8 cellular contexts compared by ENCODE assay signal in the genomic region with DNA sequence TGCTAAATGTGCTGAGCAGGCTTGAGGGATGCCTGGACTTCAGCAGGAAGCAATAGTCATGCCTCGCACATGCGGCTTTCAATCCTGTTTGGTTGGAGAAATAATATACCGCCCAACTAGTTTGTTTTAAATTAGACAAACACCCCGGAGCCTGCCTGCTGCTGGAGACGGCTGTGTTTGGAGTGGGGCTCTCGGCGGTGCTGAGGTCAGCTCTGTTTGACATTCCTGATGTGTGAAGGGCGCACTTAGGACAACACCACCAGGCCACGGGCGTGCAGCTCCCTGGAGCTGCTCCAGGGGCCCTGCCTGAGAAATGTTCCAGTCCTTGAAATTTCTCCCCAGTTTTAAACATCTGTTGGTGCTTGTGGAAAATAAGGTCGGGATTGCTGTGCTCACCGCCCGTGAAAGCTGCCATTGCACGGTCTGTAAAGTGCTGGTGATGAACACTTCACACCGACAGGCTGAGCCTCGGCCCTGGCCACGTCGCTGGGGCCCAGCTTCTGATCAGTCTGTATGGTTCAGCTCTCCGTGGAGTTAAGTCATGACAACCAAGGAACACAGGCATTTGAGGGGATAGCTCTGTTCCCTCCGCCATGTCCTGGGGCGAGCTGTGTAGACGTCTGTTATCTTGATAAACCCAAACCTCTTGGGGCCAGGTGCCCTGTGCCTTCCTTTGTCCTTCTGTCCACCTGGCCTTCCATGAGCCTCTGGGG.
DNase-seq lines count a peak whose midpoint lies in the region; ATAC-seq and TF ChIP-seq lines count a peak whose summit lies in the region.

No MANE protein-coding gene starts in this region.

- in situ Hi-C loops in GM23248 (cut with MboI): no loop called here

- peak overlapping the region; percentile 69 for H3K9ac ChIP-seq in GM23248

- H3K4me1 ChIP-seq in GM23248 (ENCODE audit: insufficient read depth) (peaks cover 41% of the 10 kb centered on the region), GM23338 (ENCODE audit: insufficient read depth) (no peaks in the 10 kb centered on the region)

- 19 to 20% methylated on average over 21 to 22 of the region's 22 CpGs for WGBS in GM23248 (ENCODE audit: low coverage in 1 of 2, low lambda C conversion rate in 2 of 2, missing lambda C conversion rate in 2 of 2), 2 experiments

- H3K27ac ChIP-seq in GM23248 (peak overlapping the region; percentile 88), skin epidermis (peak overlapping the region in 18 of 21 experiments; percentile 22 to 92 (median 74)), GM23338 (ENCODE audit: low read depth) (no peak overlapping the region)

- TF ChIP-seq CTCF in GM23338 (conservative IDR thresholded peaks at IDR 0.05; ENCODE audit: low read depth in 2 of 2): no peak

- no peak overlapping the region for H3K4me3 Mint-ChIP-seq in GM23338

- H3K9me2 ChIP-seq in GM23248 (ENCODE audit: insufficient read depth) (no peaks in the 10 kb centered on the region), GM23338 (ENCODE audit: insufficient read depth) (no peaks in the 10 kb centered on the region)

- H3K4me3 ChIP-seq in GM23248 (no peak overlapping the region), skin epidermis (no peak overlapping the region), GM23338 (no peak overlapping the region)

- ATAC-seq in GM23338: no peak
- no peak for ATAC-seq in HG03108 (IDR thresholded peaks at IDR 0.05; ENCODE audit: unreplicated experiment)

- H3K27me3 ChIP-seq in GM23248 (replicated peaks; ENCODE audit: insufficient read depth) (no peaks in the 10 kb centered on the region), GM23338 (ENCODE audit: insufficient read depth) (no peaks in the 10 kb centered on the region)

- H3K27ac Mint-ChIP-seq in GM23338: no peak overlapping the region

- H3K4me2 ChIP-seq in GM23248 (ENCODE audit: unreplicated experiment): peak overlapping the region; percentile 16
- no peak overlapping the region for H3K4me2 ChIP-seq in GM23338

- peaks cover 44% of the 10 kb centered on the region for H3F3A ChIP-seq in GM23248 (ENCODE audit: insufficient read depth)
- no peaks in the 10 kb centered on the region for H3F3A ChIP-seq in GM23338 (replicated peaks; ENCODE audit: low read depth)

- no peaks in the 10 kb centered on the region for H3K4me1 Mint-ChIP-seq in GM23338

- H3K9me3 ChIP-seq in GM23248 (ENCODE audit: low read depth): no peaks in the 10 kb centered on the region

- H3K36me3 ChIP-seq in GM23248 (ENCODE audit: low read depth) (no peaks in the 10 kb centered on the region), GM23338 (ENCODE audit: insufficient read depth) (no peaks in the 10 kb centered on the region)

- H3K79me2 ChIP-seq in GM23248 (ENCODE audit: insufficient read depth) (no peaks in the 10 kb centered on the region), GM23338 (replicated peaks; ENCODE audit: insufficient read depth) (no peaks in the 10 kb centered on the region)

- H3K27me3 Mint-ChIP-seq in GM23338 (ENCODE audit: insufficient read depth, low read depth, poor library complexity): peaks cover 2% of the 10 kb centered on the region

- H2AFZ ChIP-seq in GM23248 (peak overlapping the region; percentile 45; the same call in 1 of the 2 replicates), GM23338 (no peak overlapping the region)

- peaks cover 7% of the 10 kb centered on the region for H3K36me3 Mint-ChIP-seq in GM23338 (ENCODE audit: low read depth)

- H4K20me1 ChIP-seq in GM23248 (ENCODE audit: insufficient read depth): no peaks in the 10 kb centered on the region
- no peaks in the 10 kb centered on the region for H4K20me1 ChIP-seq in GM23338 (replicated peaks; ENCODE audit: insufficient read depth)

- H3K9me3 Mint-ChIP-seq in GM23338: peaks cover 65% of the 10 kb centered on the region

- DNase-seq in GM23248 (peak; percentile 87), amniotic stem cell (lab: John Stamatoyannopoulos, UW) (peak; percentile 40), hepatic stellate cell (ENCODE audit: low spot score) (peak; percentile 85), GM23338 (ENCODE audit: low spot score) (no peak), NCI-H524 (lab: John Stamatoyannopoulos, UW) (no peak), SHP77 treated with DMSO at 0.1 percent for 48 hours (lab: John Stamatoyannopoulos, UW) (no peak)

TF ChIP-seq in GM23338, 12 proteins besides CTCF, POLR2A, EP300 and RAD21 (continues in another document):
- TF ChIP-seq NANOG (IDR thresholded peaks at IDR 0.05; ENCODE audit: borderline replicate concordance) (no peak), JUNB (IDR thresholded peaks at IDR 0.05; ENCODE audit: unreplicated experiment) (no peak), STAT1 (IDR thresholded peaks at IDR 0.05; ENCODE audit: unreplicated experiment) (no peak), POLR2AphosphoS5 (IDR thresholded peaks at IDR 0.05; ENCODE audit: low read depth) (no peak), CREB1 (CRISPR knock-in tag; IDR thresholded peaks at IDR 0.05; ENCODE audit: low read depth) (no peak), ZNF114 (CRISPR knock-in tag; IDR thresholded peaks at IDR 0.05) (no peak), ZNF331 (CRISPR knock-in tag; IDR thresholded peaks at IDR 0.05; ENCODE audit: low read depth) (no peak), EZH2phosphoT487 (IDR thresholded peaks at IDR 0.05; ENCODE audit: unreplicated experiment) (no peak), EZH2 (IDR thresholded peaks at IDR 0.05; ENCODE audit: low read depth, unreplicated experiment) (no peak)
- TF ChIP-seq, protein P1, sequence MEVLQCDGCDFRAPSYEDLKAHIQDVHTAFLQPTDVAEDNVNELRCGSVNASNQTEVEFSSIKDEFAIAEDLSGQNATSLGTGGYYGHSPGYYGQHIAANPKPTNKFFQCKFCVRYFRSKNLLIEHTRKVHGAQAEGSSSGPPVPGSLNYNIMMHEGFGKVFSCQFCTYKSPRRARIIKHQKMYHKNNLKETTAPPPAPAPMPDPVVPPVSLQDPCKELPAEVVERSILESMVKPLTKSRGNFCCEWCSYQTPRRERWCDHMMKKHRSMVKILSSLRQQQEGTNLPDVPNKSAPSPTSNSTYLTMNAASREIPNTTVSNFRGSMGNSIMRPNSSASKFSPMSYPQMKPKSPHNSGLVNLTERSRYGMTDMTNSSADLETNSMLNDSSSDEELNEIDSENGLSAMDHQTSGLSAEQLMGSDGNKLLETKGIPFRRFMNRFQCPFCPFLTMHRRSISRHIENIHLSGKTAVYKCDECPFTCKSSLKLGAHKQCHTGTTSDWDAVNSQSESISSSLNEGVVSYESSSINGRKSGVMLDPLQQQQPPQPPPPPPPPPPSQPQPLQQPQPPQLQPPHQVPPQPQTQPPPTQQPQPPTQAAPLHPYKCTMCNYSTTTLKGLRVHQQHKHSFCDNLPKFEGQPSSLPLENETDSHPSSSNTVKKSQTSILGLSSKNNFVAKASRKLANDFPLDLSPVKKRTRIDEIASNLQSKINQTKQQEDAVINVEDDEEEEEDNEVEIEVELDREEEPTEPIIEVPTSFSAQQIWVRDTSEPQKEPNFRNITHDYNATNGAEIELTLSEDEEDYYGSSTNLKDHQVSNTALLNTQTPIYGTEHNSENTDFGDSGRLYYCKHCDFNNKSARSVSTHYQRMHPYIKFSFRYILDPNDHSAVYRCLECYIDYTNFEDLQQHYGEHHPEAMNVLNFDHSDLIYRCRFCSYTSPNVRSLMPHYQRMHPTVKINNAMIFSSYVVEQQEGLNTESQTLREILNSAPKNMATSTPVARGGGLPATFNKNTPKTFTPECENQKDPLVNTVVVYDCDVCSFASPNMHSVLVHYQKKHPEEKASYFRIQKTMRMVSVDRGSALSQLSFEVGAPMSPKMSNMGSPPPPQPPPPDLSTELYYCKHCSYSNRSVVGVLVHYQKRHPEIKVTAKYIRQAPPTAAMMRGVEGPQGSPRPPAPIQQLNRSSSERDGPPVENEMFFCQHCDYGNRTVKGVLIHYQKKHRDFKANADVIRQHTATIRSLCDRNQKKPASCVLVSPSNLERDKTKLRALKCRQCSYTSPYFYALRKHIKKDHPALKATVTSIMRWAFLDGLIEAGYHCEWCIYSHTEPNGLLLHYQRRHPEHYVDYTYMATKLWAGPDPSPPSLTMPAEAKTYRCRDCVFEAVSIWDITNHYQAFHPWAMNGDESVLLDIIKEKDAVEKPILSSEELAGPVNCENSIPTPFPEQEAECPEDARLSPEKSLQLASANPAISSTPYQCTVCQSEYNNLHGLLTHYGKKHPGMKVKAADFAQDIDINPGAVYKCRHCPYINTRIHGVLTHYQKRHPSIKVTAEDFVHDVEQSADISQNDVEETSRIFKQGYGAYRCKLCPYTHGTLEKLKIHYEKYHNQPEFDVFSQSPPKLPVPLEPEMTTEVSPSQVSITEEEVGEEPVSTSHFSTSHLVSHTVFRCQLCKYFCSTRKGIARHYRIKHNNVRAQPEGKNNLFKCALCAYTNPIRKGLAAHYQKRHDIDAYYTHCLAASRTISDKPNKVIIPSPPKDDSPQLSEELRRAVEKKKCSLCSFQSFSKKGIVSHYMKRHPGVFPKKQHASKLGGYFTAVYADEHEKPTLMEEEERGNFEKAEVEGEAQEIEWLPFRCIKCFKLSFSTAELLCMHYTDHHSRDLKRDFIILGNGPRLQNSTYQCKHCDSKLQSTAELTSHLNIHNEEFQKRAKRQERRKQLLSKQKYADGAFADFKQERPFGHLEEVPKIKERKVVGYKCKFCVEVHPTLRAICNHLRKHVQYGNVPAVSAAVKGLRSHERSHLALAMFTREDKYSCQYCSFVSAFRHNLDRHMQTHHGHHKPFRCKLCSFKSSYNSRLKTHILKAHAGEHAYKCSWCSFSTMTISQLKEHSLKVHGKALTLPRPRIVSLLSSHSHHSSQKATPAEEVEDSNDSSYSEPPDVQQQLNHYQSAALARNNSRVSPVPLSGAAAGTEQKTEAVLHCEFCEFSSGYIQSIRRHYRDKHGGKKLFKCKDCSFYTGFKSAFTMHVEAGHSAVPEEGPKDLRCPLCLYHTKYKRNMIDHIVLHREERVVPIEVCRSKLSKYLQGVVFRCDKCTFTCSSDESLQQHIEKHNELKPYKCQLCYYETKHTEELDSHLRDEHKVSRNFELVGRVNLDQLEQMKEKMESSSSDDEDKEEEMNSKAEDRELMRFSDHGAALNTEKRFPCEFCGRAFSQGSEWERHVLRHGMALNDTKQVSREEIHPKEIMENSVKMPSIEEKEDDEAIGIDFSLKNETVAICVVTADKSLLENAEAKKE (CRISPR knock-in tag; IDR thresholded peaks at IDR 0.05): no peak
- TF ChIP-seq, protein P2, sequence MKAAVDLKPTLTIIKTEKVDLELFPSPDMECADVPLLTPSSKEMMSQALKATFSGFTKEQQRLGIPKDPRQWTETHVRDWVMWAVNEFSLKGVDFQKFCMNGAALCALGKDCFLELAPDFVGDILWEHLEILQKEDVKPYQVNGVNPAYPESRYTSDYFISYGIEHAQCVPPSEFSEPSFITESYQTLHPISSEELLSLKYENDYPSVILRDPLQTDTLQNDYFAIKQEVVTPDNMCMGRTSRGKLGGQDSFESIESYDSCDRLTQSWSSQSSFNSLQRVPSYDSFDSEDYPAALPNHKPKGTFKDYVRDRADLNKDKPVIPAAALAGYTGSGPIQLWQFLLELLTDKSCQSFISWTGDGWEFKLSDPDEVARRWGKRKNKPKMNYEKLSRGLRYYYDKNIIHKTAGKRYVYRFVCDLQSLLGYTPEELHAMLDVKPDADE (IDR thresholded peaks at IDR 0.05): no peak

Comparison
In these comparisons a context has a peak if more than half of its experiments do, and no peak if none do; other contexts are left out.
1. DNase-seq: peak in GM23248 (single experiment), amniotic stem cell (single experiment) and hepatic stellate cell (single experiment); none in GM23338 (single experiment), NCI-H524 (0 of 2) and SHP77 treated with DMSO at 0.1 percent for 48 hours (single experiment).